ENCODE assay signal across 8 cellular contexts in the genomic region with DNA sequence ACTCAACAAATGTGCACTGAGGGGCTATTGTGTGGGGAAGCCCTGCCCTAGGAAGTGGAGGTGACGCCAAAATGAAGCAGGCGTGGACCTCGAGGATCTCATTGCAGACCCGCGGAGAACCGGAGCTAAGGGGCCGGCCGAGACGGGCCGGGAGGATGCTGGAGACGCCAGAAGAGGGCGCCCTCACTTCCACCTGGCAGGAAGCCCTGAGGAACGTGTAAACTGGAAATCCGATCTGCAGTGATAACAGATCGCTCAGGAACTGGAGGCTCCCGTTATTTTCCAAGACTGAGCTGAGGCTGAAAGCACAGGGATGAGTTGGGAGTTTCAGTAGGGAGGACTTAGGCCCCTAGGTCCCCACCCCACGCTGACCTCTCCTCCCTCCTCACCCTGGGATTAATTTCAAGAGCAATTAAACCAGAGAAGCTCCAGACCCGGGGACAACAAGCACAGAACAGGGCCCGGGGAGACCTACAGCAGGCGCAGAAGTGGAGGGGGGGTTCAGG. TPM values are rescaled to one million over a fixed set of nuclear protein-coding genes. Genes with fewer than 3 reads are reported as not detected.
DNase-seq lines count a peak whose midpoint lies in the region; ATAC-seq and TF ChIP-seq lines count a peak whose summit lies in the region.

No MANE protein-coding gene starts in this region.

- no peak overlapping the region for H3K14ac ChIP-seq in mesenchymal stem cell (ENCODE audit: low read length in 2 of 2)

- peak overlapping the region; percentile 49 for H3K4me2 ChIP-seq in mesenchymal stem cell (ENCODE audit: low read length, poor library complexity, severe bottlenecking)

- H2AK5ac ChIP-seq in mesenchymal stem cell (ENCODE audit: low read length, severe bottlenecking) = peak overlapping the region; percentile 45

- peak overlapping the region; percentile 94 for H2BK120ac ChIP-seq in mesenchymal stem cell (ENCODE audit: low read depth, low read length)

- peaks cover 7% of the 10 kb centered on the region for H3K4me1 ChIP-seq in effector memory CD4-positive, alpha-beta T cell (ENCODE audit: control insufficient read depth, insufficient read depth, low read length, poor library complexity, severe bottlenecking)
- H3K4me1 ChIP-seq in mesenchymal stem cell (ENCODE audit: control insufficient read depth, insufficient read depth, low read depth, low read length) = peaks cover 6% of the 10 kb centered on the region

- peak overlapping the region; percentile 52 for H2BK15ac ChIP-seq in mesenchymal stem cell (ENCODE audit: low read depth, poor library complexity, severe bottlenecking)

- no peaks in the 10 kb centered on the region for H3K27me3 ChIP-seq in effector memory CD4-positive, alpha-beta T cell (replicated peaks; ENCODE audit: control insufficient read depth, insufficient read depth, low read length, poor library complexity, severe bottlenecking)
- no peaks in the 10 kb centered on the region for H3K27me3 ChIP-seq in mesenchymal stem cell (ENCODE audit: control insufficient read depth in 1 of 2, insufficient read depth in 1 of 2, low read length in 2 of 2)

- H3K79me1 ChIP-seq in mesenchymal stem cell (replicated peaks; ENCODE audit: low read length, poor library complexity, severe bottlenecking) = no peaks in the 10 kb centered on the region

- peak overlapping the region; percentile 92 for H4K8ac ChIP-seq in mesenchymal stem cell (ENCODE audit: low read length)

- H3K27ac ChIP-seq in effector memory CD4-positive, alpha-beta T cell (ENCODE audit: insufficient read depth, low read length, poor library complexity, severe bottlenecking) = no peak overlapping the region
- H3K27ac ChIP-seq in mesenchymal stem cell (ENCODE audit: low read length, poor library complexity, severe bottlenecking) = no peak overlapping the region

- no peak overlapping the region for H3K23ac ChIP-seq in mesenchymal stem cell (ENCODE audit: low read length in 2 of 2)

- ATAC-seq in HG03196 (IDR thresholded peaks at IDR 0.05; ENCODE audit: unreplicated experiment) = no peak

- H3K36me3 ChIP-seq in effector memory CD4-positive, alpha-beta T cell (ENCODE audit: control insufficient read depth, insufficient read depth, low read length) = no peaks in the 10 kb centered on the region
- no peaks in the 10 kb centered on the region for H3K36me3 ChIP-seq in mesenchymal stem cell (ENCODE audit: control insufficient read depth in 1 of 2, insufficient read depth in 2 of 2, low read depth in 1 of 2, low read length in 2 of 2)

- H2BK12ac ChIP-seq in mesenchymal stem cell (ENCODE audit: low read length in 2 of 2) = peak overlapping the region; percentile 93 to 94

- H4K91ac ChIP-seq in mesenchymal stem cell (ENCODE audit: low read length) = peak overlapping the region; percentile 83

- H3K9me3 ChIP-seq in effector memory CD4-positive, alpha-beta T cell (ENCODE audit: control insufficient read depth, low read length) = no peaks in the 10 kb centered on the region
- no peaks in the 10 kb centered on the region for H3K9me3 ChIP-seq in mesenchymal stem cell (ENCODE audit: control insufficient read depth, low read length)

- peak overlapping the region; percentile 91 to 94 for H3K18ac ChIP-seq in mesenchymal stem cell (ENCODE audit: low read depth in 1 of 2, low read length in 2 of 2)

- H3K4ac ChIP-seq in mesenchymal stem cell (ENCODE audit: low read depth in 1 of 2, low read length in 2 of 2) = peak overlapping the region; percentile 93

- peak; percentile 94 for TF ChIP-seq CTCF in AG09319 (IDR thresholded peaks at IDR 0.05; ENCODE audit: low read depth, low read length)

- H3K9ac ChIP-seq in mesenchymal stem cell (ENCODE audit: low read length) = peak overlapping the region; percentile 77

- H3K4me3 ChIP-seq in effector memory CD4-positive, alpha-beta T cell (ENCODE audit: insufficient read depth, low read depth, low read length, poor library complexity, severe bottlenecking) = peak overlapping the region; percentile 6
- H3K4me3 ChIP-seq in mesenchymal stem cell (ENCODE audit: insufficient read depth in 1 of 2, low read depth in 1 of 2, low read length in 2 of 2) = peak overlapping the region in 1 of 2 experiments; percentile 67

- peak overlapping the region; percentile 59 for H2BK5ac ChIP-seq in mesenchymal stem cell (ENCODE audit: low read depth, low read length, poor library complexity, severe bottlenecking)

- 29% methylated on average over 16 of the region's 20 CpGs for WGBS in mesenchymal stem cell

- peak overlapping the region; percentile 29 for H2AFZ ChIP-seq in mesenchymal stem cell (ENCODE audit: low read depth, low read length)

- DNase-seq in AG09319 (ENCODE audit: extremely low read depth, low read depth) (peak; percentile 62), GOT3 (lab: John Stamatoyannopoulos, UW) (peak; percentile 56), NCI-H526 treated with DMSO at 0.1 percent for 48 hours (lab: John Stamatoyannopoulos, UW) (peak; percentile 24), mesenchymal stem cell (peak; percentile 84)
- peak; percentile 87 to 88 for DNase-seq in activated CD4-positive, alpha-beta T cell treated with anti-CD3 and anti-CD28 coated beads, Interleukin-2, amount 50 U/mL, for 48 hours
- DNase-seq in effector memory CD4-positive, alpha-beta T cell = peak; percentile 45 to 60 (median 49)
- peak; percentile 74 for DNase-seq in stimulated activated CD8-positive, alpha-beta memory T cell treated with anti-CD3 and anti-CD28 coated beads, Interleukin-12 subunit alpha, Interleukin-12 subunit beta, amount 100 ng/mL, for 1 hour (ENCODE audit: low read depth)

RNA-seq across cellular contexts. Expression of a gene that starts 7.6 kb away (rescaled TPM):
- polyA plus RNA-seq in mesenchymal stem cell (2013, experiment 1 of 2) = 173 TPM
- polyA plus RNA-seq in mesenchymal stem cell (2013, experiment 2 of 2) = 153 TPM

Comparison
In these comparisons a context has a peak if more than half of its experiments do, and no peak if none do; other contexts are left out.
1. DNase-seq: peak in every context shown above with its lines; median percentile 88 in activated CD4-positive, alpha-beta T cell treated with anti-CD3 and anti-CD28 coated beads, Interleukin-2, amount 50 U/mL, for 48 hours; 84 in mesenchymal stem cell; 74 in stimulated activated CD8-positive, alpha-beta memory T cell treated with anti-CD3 and anti-CD28 coated beads, Interleukin-12 subunit alpha, Interleukin-12 subunit beta, amount 100 ng/mL, for 1 hour; 62 in AG09319; 56 in GOT3; 49 in effector memory CD4-positive, alpha-beta T cell; 24 in NCI-H526 treated with DMSO at 0.1 percent for 48 hours.